Comparison of ENCODE assay signal across 26 cellular contexts in the genomic region with DNA sequence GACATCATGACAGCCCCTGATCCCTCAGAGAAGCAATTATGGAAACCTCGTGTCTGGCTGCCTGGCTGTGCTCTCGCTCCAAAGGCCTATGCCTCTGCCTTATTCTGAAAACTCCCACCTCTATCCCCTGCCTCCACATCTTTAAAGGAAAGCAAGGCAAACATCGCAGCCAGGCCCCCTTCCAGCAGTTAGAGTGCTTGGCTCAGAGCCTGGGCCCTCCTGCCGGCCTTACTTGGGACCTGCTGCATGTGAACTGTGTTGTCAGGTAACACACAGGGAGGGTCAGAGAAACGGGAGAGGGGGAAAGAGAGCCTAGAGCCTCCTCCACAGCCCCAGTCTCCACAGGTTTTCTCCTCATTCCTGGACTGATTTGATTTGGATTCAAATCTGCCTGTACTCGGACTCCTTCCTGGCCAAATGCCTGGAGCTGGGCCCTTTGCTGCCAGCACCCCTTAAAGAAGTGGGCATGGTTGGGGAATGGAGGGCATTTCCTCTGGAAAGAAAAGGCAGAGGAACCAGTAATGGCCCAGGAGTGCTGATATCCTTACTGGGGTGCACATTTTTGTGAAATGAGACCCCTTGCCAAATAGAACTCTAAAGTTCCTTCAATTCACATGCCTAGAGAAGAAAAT. TPM values are rescaled to one million over a fixed set of nuclear protein-coding genes. Genes with fewer than 3 reads are reported as not detected.
DNase-seq lines count a peak whose midpoint lies in the region; ATAC-seq and TF ChIP-seq lines count a peak whose summit lies in the region.
"Had no signal": no experiment of that assay in that cellular context is flagged by ENCODE, and none has a peak within 500 bp of the region (broad histone marks: within the 10 kb centered on the region; RNA-seq: fewer than 3 reads in every experiment).

No MANE protein-coding gene starts in this region.

- no peak for TF ChIP-seq CTCF in colonic mucosa (IDR thresholded peaks at IDR 0.05)
- peak; percentile 9 for TF ChIP-seq CTCF in neural cell (IDR thresholded peaks at IDR 0.05; ENCODE audit: poor library complexity, severe bottlenecking)

- H3K79me2 ChIP-seq in neural cell (replicated peaks; ENCODE audit: insufficient read depth, low read length) = no peaks in the 10 kb centered on the region

- no peaks in the 10 kb centered on the region for H3K36me3 Mint-ChIP-seq in stimulated activated effector memory CD8-positive, alpha-beta T cell treated with anti-CD3 and anti-CD28 coated beads, Interleukin-12 subunit alpha, Interleukin-12 subunit beta, amount 100 ng/mL, for 72 hours
- H3K36me3 Mint-ChIP-seq: activated naive CD8-positive, alpha-beta T cell treated with anti-CD3 and anti-CD28 coated beads for 36 hours; stimulated activated naive B cell treated with anti-CD40 and anti-IgM and Interleukin-4, amounts not matched to agents 10 μg/mL and 1 μg/mL and 100 μg/mL, for 72 hours had no signal

- no peak for DNase-seq in left ventricle myocardium superior
- DNase-seq in right cardiac atrium = no peak
- peak; percentile 11 for DNase-seq in colonic mucosa
- DNase-seq in stimulated activated effector memory CD8-positive, alpha-beta T cell treated with anti-CD3 and anti-CD28 coated beads, Interleukin-12 subunit alpha, Interleukin-12 subunit beta, amount 100 ng/mL, for 72 hours (ENCODE audit: low spot score in 2 of 2) = no peak
- DNase-seq: activated naive CD8-positive, alpha-beta T cell treated with anti-CD3 and anti-CD28 coated beads for 36 hours; glutamatergic neuron; GM23248; mesenchymal stem cell; NCI-H1417; NCI-H2107; NCI-H82; occipital lobe; SHP77; stimulated activated CD4-positive, alpha-beta T cell treated with anti-CD3 and anti-CD28 coated beads, Interleukin-2, amount 100 ng/mL, for 48 hours; stimulated activated naive B cell treated with anti-CD40 and anti-IgM and Interleukin-4, amounts not matched to agents 10 μg/mL and 1 μg/mL and 100 μg/mL, for 72 hours had no signal

- H3K4me2 ChIP-seq in neural cell (ENCODE audit: low read length) = no peak overlapping the region

- intact Hi-C loops in left ventricle myocardium superior (cut with micrococcal nuclease) = no loop called here
- intact Hi-C loops in right cardiac atrium (cut with DNase I) = no loop called here
- intact Hi-C loops in colonic mucosa (cut with DNase I) = no loop called here

- no peak overlapping the region for H2AFZ ChIP-seq in neural cell (ENCODE audit: low read depth, low read length)
- H2AFZ ChIP-seq: GM23248 had no signal

- H3K27me3 ChIP-seq in right cardiac atrium (ENCODE audit: control insufficient read depth, insufficient read depth) (no peaks in the 10 kb centered on the region), colonic mucosa (no peaks in the 10 kb centered on the region), neural cell (ENCODE audit: insufficient read depth, low read depth, low read length) (no peaks in the 10 kb centered on the region)
- H3K27me3 ChIP-seq: ascending aorta, spleen had no signal

- H3K27ac ChIP-seq in right cardiac atrium (ENCODE audit: low read length) (no peak overlapping the region), colonic mucosa (no peak overlapping the region), neural cell (ENCODE audit: low read length) (peak overlapping the region; percentile 51)
- H3K27ac ChIP-seq: ascending aorta, GM23248, spleen, suprapubic skin had no signal

- H4K20me1 ChIP-seq in neural cell (ENCODE audit: insufficient read depth) = no peaks in the 10 kb centered on the region

- H3K9ac ChIP-seq in colonic mucosa (ENCODE audit: low read depth in 2 of 2, low read length in 2 of 2) = no peak overlapping the region
- peak overlapping the region; percentile 20 for H3K9ac ChIP-seq in neural cell (ENCODE audit: low read length)
- H3K9ac ChIP-seq: GM23248 had no signal

- no peaks in the 10 kb centered on the region for H3K9me3 Mint-ChIP-seq in stimulated activated effector memory CD8-positive, alpha-beta T cell treated with anti-CD3 and anti-CD28 coated beads, Interleukin-12 subunit alpha, Interleukin-12 subunit beta, amount 100 ng/mL, for 72 hours
- H3K9me3 Mint-ChIP-seq: activated naive CD8-positive, alpha-beta T cell treated with anti-CD3 and anti-CD28 coated beads for 36 hours; CD14-positive monocyte; central memory CD8-positive, alpha-beta T cell; stimulated activated naive B cell treated with anti-CD40 and anti-IgM and Interleukin-4, amounts not matched to agents 10 μg/mL and 1 μg/mL and 100 μg/mL, for 72 hours had no signal

- TF ChIP-seq RAD21 in neural cell (conservative IDR thresholded peaks at IDR 0.05) = no peak

- ATAC-seq in left ventricle myocardium superior (peak; percentile 28), right cardiac atrium (no peak), HG03175 (IDR thresholded peaks at IDR 0.05; ENCODE audit: unreplicated experiment) (no peak), GM18909 (IDR thresholded peaks at IDR 0.05; ENCODE audit: poor library complexity, unreplicated experiment) (no peak)
- ATAC-seq in stimulated activated effector memory CD8-positive, alpha-beta T cell treated with anti-CD3 and anti-CD28 coated beads, Interleukin-12 subunit alpha, Interleukin-12 subunit beta, amount 100 ng/mL, for 72 hours = no peak
- ATAC-seq: K562 had no signal

- no peaks in the 10 kb centered on the region for H3F3A ChIP-seq in neural cell (ENCODE audit: insufficient read depth, low read length, poor library complexity, severe bottlenecking)

- H3K9me3 ChIP-seq in right cardiac atrium (ENCODE audit: control insufficient read depth, low read length) (no peaks in the 10 kb centered on the region), colonic mucosa (no peaks in the 10 kb centered on the region), neural cell (ENCODE audit: low read length) (no peaks in the 10 kb centered on the region)
- H3K9me3 ChIP-seq: ascending aorta, spleen, suprapubic skin had no signal

- no peaks in the 10 kb centered on the region for H3K4me1 ChIP-seq in right cardiac atrium (ENCODE audit: control insufficient read depth, insufficient read depth, low read length)
- no peaks in the 10 kb centered on the region for H3K4me1 ChIP-seq in colonic mucosa

- no peak overlapping the region for H3K4me3 Mint-ChIP-seq in stimulated activated effector memory CD8-positive, alpha-beta T cell treated with anti-CD3 and anti-CD28 coated beads, Interleukin-12 subunit alpha, Interleukin-12 subunit beta, amount 100 ng/mL, for 72 hours
- H3K4me3 Mint-ChIP-seq: activated naive CD8-positive, alpha-beta T cell treated with anti-CD3 and anti-CD28 coated beads for 36 hours; central memory CD8-positive, alpha-beta T cell; stimulated activated naive B cell treated with anti-CD40 and anti-IgM and Interleukin-4, amounts not matched to agents 10 μg/mL and 1 μg/mL and 100 μg/mL, for 72 hours had no signal

- no peaks in the 10 kb centered on the region for H3K9me2 ChIP-seq in neural cell (ENCODE audit: insufficient read depth, low read length)

- H3K4me3 ChIP-seq in right cardiac atrium (ENCODE audit: low read length) (no peak overlapping the region), colonic mucosa (no peak overlapping the region), neural cell (ENCODE audit: low read length) (no peak overlapping the region)
- H3K4me3 ChIP-seq: ascending aorta, GM23248, K562, spleen, suprapubic skin had no signal

- TF ChIP-seq EP300 in neural cell (conservative IDR thresholded peaks at IDR 0.05; ENCODE audit: poor library complexity, severe bottlenecking) = no peak

- H3K4me1 Mint-ChIP-seq in stimulated activated effector memory CD8-positive, alpha-beta T cell treated with anti-CD3 and anti-CD28 coated beads, Interleukin-12 subunit alpha, Interleukin-12 subunit beta, amount 100 ng/mL, for 72 hours = no peaks in the 10 kb centered on the region
- H3K4me1 Mint-ChIP-seq: activated naive CD8-positive, alpha-beta T cell treated with anti-CD3 and anti-CD28 coated beads for 36 hours; central memory CD8-positive, alpha-beta T cell had no signal

- WGBS in right cardiac atrium = 39% methylated on average over 6 of the region's 6 CpGs

- no peak overlapping the region for H3K27ac Mint-ChIP-seq in stimulated activated effector memory CD8-positive, alpha-beta T cell treated with anti-CD3 and anti-CD28 coated beads, Interleukin-12 subunit alpha, Interleukin-12 subunit beta, amount 100 ng/mL, for 72 hours
- H3K27ac Mint-ChIP-seq: activated naive CD8-positive, alpha-beta T cell treated with anti-CD3 and anti-CD28 coated beads for 36 hours had no signal

- H3K36me3 ChIP-seq in colonic mucosa (no peaks in the 10 kb centered on the region), neural cell (ENCODE audit: insufficient read depth, low read length) (no peaks in the 10 kb centered on the region)
- H3K36me3 ChIP-seq: ascending aorta, spleen, suprapubic skin had no signal

TF ChIP-seq in neural cell, 6 proteins besides CTCF, POLR2A, EP300 and RAD21 (continues in another document):
- TF ChIP-seq POLR2AphosphoS5 (IDR thresholded peaks at IDR 0.05) (no peak), TAF1 (IDR thresholded peaks at IDR 0.05; ENCODE audit: low read depth) (no peak), SMC3 (conservative IDR thresholded peaks at IDR 0.05; ENCODE audit: poor library complexity) (no peak), MXI1 (conservative IDR thresholded peaks at IDR 0.05; ENCODE audit: poor library complexity, severe bottlenecking) (peak; percentile 23), EZH2 (IDR thresholded peaks at IDR 0.05; ENCODE audit: borderline replicate concordance, insufficient read depth, low read length, poor library complexity, severe bottlenecking) (no peak)

RNA-seq across cellular contexts. Expression of gene DCANP1, which starts 3.7 kb away (rescaled TPM):
- total RNA-seq in left ventricle myocardium superior = not detected
- not detected for total RNA-seq in right cardiac atrium
- polyA plus RNA-seq in right cardiac atrium = not detected
- total RNA-seq in colonic mucosa = not detected
- not detected in 2 replicates for polyA plus RNA-seq in neural cell
- not detected in 2 replicates for polyA minus RNA-seq in neural cell
- total RNA-seq: activated naive CD8-positive, alpha-beta T cell treated with anti-CD3 and anti-CD28 coated beads for 36 hours; ascending aorta; GM23248; K562; kidney epithelial cell; MCF 10A; occipital lobe; suprapubic skin had no signal
- polyA plus RNA-seq: GM23248, K562 had no signal

RNA-seq across cellular contexts. Expression of gene TIFAB, which starts 8.7 kb away (rescaled TPM):
- not detected for total RNA-seq in left ventricle myocardium superior
- total RNA-seq in right cardiac atrium = not detected
- polyA plus RNA-seq in right cardiac atrium = not detected
- total RNA-seq in colonic mucosa = under 1 TPM; 0.07 to 0.42 TPM
- 0.10 TPM in 1 of 2 replicates, not detected in the other for polyA plus RNA-seq in neural cell
- polyA minus RNA-seq in neural cell = not detected in 2 replicates
- total RNA-seq: activated naive CD8-positive, alpha-beta T cell treated with anti-CD3 and anti-CD28 coated beads for 36 hours; ascending aorta; GM23248; K562; kidney epithelial cell; MCF 10A; occipital lobe had no signal
- polyA plus RNA-seq: GM23248, K562 had no signal

RNA-seq across cellular contexts. Expression of gene MACROH2A1, which starts 44.4 kb away (rescaled TPM):
- total RNA-seq in left ventricle myocardium superior (119 TPM), right cardiac atrium (100 to 1,000 TPM; 128 to 160 (median 141) TPM), colonic mucosa (100 to 1,000 TPM; 191 to 323 TPM)
- polyA plus RNA-seq in right cardiac atrium (152 TPM), neural cell (351 and 364 TPM in 2 replicates)
- 268 and 287 TPM in 2 replicates for polyA minus RNA-seq in neural cell
